Comparison of ENCODE assay signal across 11 cellular contexts in the genomic region with DNA sequence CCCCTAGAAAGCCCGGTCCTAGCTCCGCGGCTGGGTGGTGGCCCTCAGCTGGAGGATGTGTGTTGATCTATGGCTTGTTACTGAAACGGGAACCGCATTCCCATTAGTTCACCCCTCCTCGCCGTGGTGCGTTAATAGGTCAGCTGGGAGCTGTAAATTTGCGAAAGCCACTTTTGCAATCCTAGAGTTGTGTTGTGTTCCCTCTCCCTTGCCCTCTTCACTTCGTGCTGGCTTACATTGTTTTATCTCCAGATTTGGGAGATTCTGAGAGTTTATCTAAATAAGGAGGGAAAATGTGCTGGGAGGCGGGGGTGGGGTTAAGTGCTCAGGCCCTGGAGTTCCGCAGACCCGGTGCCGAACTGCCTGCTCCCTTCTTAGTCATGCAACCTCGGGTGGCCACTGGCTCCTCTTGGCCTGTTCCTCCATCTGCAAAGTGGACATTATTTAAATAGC.
DNase-seq lines count a peak whose midpoint lies in the region; ATAC-seq lines count a peak whose summit lies in the region.
"Had no signal": no experiment of that assay in that cellular context is flagged by ENCODE, and none has a peak within 500 bp of the region (broad histone marks: within the 10 kb centered on the region; RNA-seq: fewer than 3 reads in every experiment).

No MANE protein-coding gene starts in this region.

- H3K4me1 ChIP-seq in NT2/D1 (ENCODE audit: insufficient read depth, insufficient read length) (peaks cover 9% of the 10 kb centered on the region), rectal smooth muscle tissue (ENCODE audit: control insufficient read depth, insufficient read depth, low read length) (peaks cover 62% of the 10 kb centered on the region)

- peak overlapping the region; percentile 97 for H3K27ac ChIP-seq in rectal smooth muscle tissue (ENCODE audit: low read depth, low read length)

- intact Hi-C loops in left ventricle myocardium superior (cut with micrococcal nuclease), result no loop called here

- ATAC-seq in left ventricle myocardium superior (peak; percentile 68), HG03520 (IDR thresholded peaks at IDR 0.05; ENCODE audit: unreplicated experiment) (no peak)
- ATAC-seq: stimulated activated effector memory CD8-positive, alpha-beta T cell treated with anti-CD3 and anti-CD28 coated beads, Interleukin-12 subunit alpha, Interleukin-12 subunit beta, amount 100 ng/mL, for 72 hours had no signal

- H3K27me3 ChIP-seq in NT2/D1 (ENCODE audit: insufficient read depth, insufficient read length) (no peaks in the 10 kb centered on the region), rectal smooth muscle tissue (ENCODE audit: control insufficient read depth, insufficient read depth, low read length) (no peaks in the 10 kb centered on the region)

- H3K36me3 ChIP-seq in NT2/D1 (ENCODE audit: insufficient read depth, insufficient read length, low read length) (no peaks in the 10 kb centered on the region), rectal smooth muscle tissue (ENCODE audit: control insufficient read depth, insufficient read depth, low read length) (no peaks in the 10 kb centered on the region)

- H3K4me3 ChIP-seq in NT2/D1 (ENCODE audit: insufficient read length, low read depth), result no peak overlapping the region
- H3K4me3 ChIP-seq in rectal smooth muscle tissue (ENCODE audit: low read length), result no peak overlapping the region

- DNase-seq in DMS 273 treated with DMSO at 0.1 percent for 48 hours (lab: John Stamatoyannopoulos, UW) (peak; percentile 65), NT2/D1 (ENCODE audit: low read depth, low spot score) (no peak), left ventricle myocardium superior (peak; percentile 73), D341Med (ENCODE audit: low spot score) (no peak), iPS-NIHi7 (ENCODE audit: extremely low spot score) (no peak)
- DNase-seq in activated T-cell treated with anti-CD3 and anti-CD28 coated beads, Interleukin-2, amount 50 U/mL, for 1 hour, result no peak
- DNase-seq: activated CD4-positive, alpha-beta memory T cell treated with anti-CD3 and anti-CD28 coated beads, Interleukin-2, amount 10 ng/mL, durations not matched to agents 7 days and 5 days; NCI-H345 had no signal

- H3K9ac ChIP-seq in NT2/D1 (ENCODE audit: insufficient read length, low read depth), result peak overlapping the region; percentile 26
- no peak overlapping the region for H3K9ac ChIP-seq in rectal smooth muscle tissue (ENCODE audit: low read length)

- no peaks in the 10 kb centered on the region for H3K9me3 ChIP-seq in NT2/D1 (ENCODE audit: insufficient read depth, low read length)

Comparison
In these comparisons a context has a peak if more than half of its experiments do, and no peak if none do; other contexts are left out.
1. DNase-seq: peak in DMS 273 treated with DMSO at 0.1 percent for 48 hours (single experiment) and left ventricle myocardium superior (single experiment); none in NT2/D1 (single experiment), D341Med (single experiment), activated T-cell treated with anti-CD3 and anti-CD28 coated beads, Interleukin-2, amount 50 U/mL, for 1 hour (single experiment) and iPS-NIHi7 (single experiment).